16 cellular contexts compared by ENCODE assay signal in genomic region chr3:15932348-15933300, GRCh38.
DNase-seq lines count a peak whose midpoint lies in the region; ATAC-seq and TF ChIP-seq lines count a peak whose summit lies in the region.
"Had no signal": no experiment of that assay in that cellular context is flagged by ENCODE, and none has a peak within 500 bp of the region (broad histone marks: within the 10 kb centered on the region; RNA-seq: fewer than 3 reads in every experiment).

No MANE protein-coding gene starts in this region.

- H3K4me2 ChIP-seq in SK-N-SH = no peak overlapping the region

- no peaks in the 10 kb centered on the region for H3K4me1 ChIP-seq in SK-N-SH (ENCODE audit: control insufficient read depth in 1 of 2, insufficient read depth in 2 of 2, low read depth in 1 of 2, low read length in 1 of 2)
- H3K4me1 ChIP-seq in upper lobe of right lung = no peaks in the 10 kb centered on the region
- H3K4me1 ChIP-seq: ascending aorta had no signal

- no peaks in the 10 kb centered on the region for H3K36me3 ChIP-seq in SK-N-SH (replicated peaks in 1 of 2; ENCODE audit: control insufficient read depth in 1 of 2, insufficient read depth in 2 of 2, low read length in 1 of 2)
- H3K36me3 ChIP-seq in upper lobe of right lung = no peaks in the 10 kb centered on the region
- H3K36me3 ChIP-seq: ascending aorta had no signal

- H3K79me2 ChIP-seq in SK-N-SH (ENCODE audit: insufficient read depth) = no peaks in the 10 kb centered on the region

- no peak for TF ChIP-seq CTCF in SK-N-SH (IDR thresholded peaks at IDR 0.05)
- no peak for TF ChIP-seq CTCF in upper lobe of right lung (IDR thresholded peaks at IDR 0.05)

- intact Hi-C loops in upper lobe of right lung (cut with DNase I) = no loop called here

- 79% methylated on average over 7 of the region's 7 CpGs for WGBS in SK-N-SH (ENCODE audit: low lambda C conversion rate)

- H3K9me3 ChIP-seq in SK-N-SH (no peaks in the 10 kb centered on the region), upper lobe of right lung (no peaks in the 10 kb centered on the region)
- H3K9me3 ChIP-seq: ascending aorta had no signal

- peak overlapping the region; percentile 30; the same call in 1 of the 2 replicates for H2AFZ ChIP-seq in SK-N-SH (ENCODE audit: low read depth)

- CTCF ChIA-PET in SK-N-SH (lab: Yijun Ruan, JAX) = interaction anchor here (1.2 kb wide), 2 partner anchors 245 to 246 kb away, joined by 3 to 4 read pairs; no protein-coding TSS in a partner anchor

- DNase-seq in SK-N-SH (no peak), dermis blood vessel endothelial cell (peak; percentile 11), midbrain (lab: John Stamatoyannopoulos, UW) (peak; percentile 6), upper lobe of right lung (no peak), NCI-H1436 treated with DMSO at 0.1 percent for 48 hours (lab: John Stamatoyannopoulos, UW) (no peak), NCI-H1694 treated with DMSO at 0.1 percent for 48 hours (lab: John Stamatoyannopoulos, UW) (no peak)
- no peak for DNase-seq in effector CD4-positive, alpha-beta T cell
- DNase-seq: activated gamma-delta T cell treated with Interleukin-2 at 50 U/mL for 16 hours; CD8-positive, alpha-beta T cell; immature natural killer cell; NCI-H1105 treated with DMSO at 0.1 percent for 48 hours; NCI-H524; OCI-M1; SW 1271 had no signal

- H3F3A ChIP-seq in SK-N-SH (replicated peaks; ENCODE audit: insufficient read depth) = no peaks in the 10 kb centered on the region

- H3K4me3 ChIP-seq in SK-N-SH (ENCODE audit: low read depth in 2 of 2, low read length in 1 of 2) (no peak overlapping the region), upper lobe of right lung (no peak overlapping the region)
- H3K4me3 ChIP-seq: ascending aorta had no signal

- no peak for TF ChIP-seq RAD21 in SK-N-SH (IDR thresholded peaks at IDR 0.05; ENCODE audit: low read length)

- no peaks in the 10 kb centered on the region for H3K27me3 ChIP-seq in SK-N-SH (ENCODE audit: insufficient read depth)
- H3K27me3 ChIP-seq in upper lobe of right lung = no peaks in the 10 kb centered on the region
- H3K27me3 ChIP-seq: ascending aorta had no signal

- ATAC-seq in SK-N-SH treated with all-trans-retinoic acid at 6 μM for 48 hours (no peak), upper lobe of right lung (peak; percentile 41)
- ATAC-seq: CD8-positive, alpha-beta T cell had no signal

- no peak overlapping the region for H3K9ac ChIP-seq in SK-N-SH

- POLR2A ChIA-PET in SK-N-SH (lab: Yijun Ruan, JAX) = no interaction called here

- TF ChIP-seq EP300 in SK-N-SH (IDR thresholded peaks at IDR 0.05; ENCODE audit: borderline replicate concordance in 1 of 2, low read depth in 1 of 2, low read length in 1 of 2) = no peak

- H4K20me1 ChIP-seq in SK-N-SH (ENCODE audit: insufficient read depth) = no peaks in the 10 kb centered on the region

- no peak overlapping the region for H3K27ac ChIP-seq in SK-N-SH (ENCODE audit: low read depth in 2 of 2, low read length in 1 of 2)
- H3K27ac ChIP-seq in upper lobe of right lung = no peak overlapping the region
- H3K27ac ChIP-seq: ascending aorta had no signal

- H3K9me2 ChIP-seq in SK-N-SH = no peaks in the 10 kb centered on the region

TF ChIP-seq in SK-N-SH, 30 proteins besides CTCF, POLR2A, EP300 and RAD21:
- TF ChIP-seq MAX (IDR thresholded peaks at IDR 0.05; ENCODE audit: low read depth) = no peak
- TF ChIP-seq FOXJ3 (CRISPR knock-in tag; IDR thresholded peaks at IDR 0.05) = no peak

TF ChIP-seq in SK-N-SH treated with all-trans-retinoic acid at 6 μM for 48 hours, 23 proteins besides CTCF, POLR2A, EP300 and RAD21:
- TF ChIP-seq PATZ1 (CRISPR knock-in tag; IDR thresholded peaks at IDR 0.05; ENCODE audit: borderline replicate concordance) = no peak
- no peak for TF ChIP-seq CREB5 (CRISPR knock-in tag; IDR thresholded peaks at IDR 0.05; ENCODE audit: low read depth)
- TF ChIP-seq SNAI2 (CRISPR knock-in tag; IDR thresholded peaks at IDR 0.05) = no peak

Comparison
In these comparisons a context has a peak if more than half of its experiments do, and no peak if none do; other contexts are left out.
1. DNase-seq: peak in dermis blood vessel endothelial cell (single experiment) and midbrain (single experiment); none in SK-N-SH (single experiment), upper lobe of right lung (single experiment), effector CD4-positive, alpha-beta T cell (single experiment), NCI-H1436 treated with DMSO at 0.1 percent for 48 hours (single experiment) and NCI-H1694 treated with DMSO at 0.1 percent for 48 hours (single experiment).